23 cellular contexts compared by ENCODE assay signal in genomic region chr4:2732526-2732925, GRCh38. TPM values are rescaled to one million over a fixed set of nuclear protein-coding genes. Genes with fewer than 3 reads are reported as not detected.
DNase-seq lines count a peak whose midpoint lies in the region; ATAC-seq and TF ChIP-seq lines count a peak whose summit lies in the region.
"Had no signal": no experiment of that assay in that cellular context is flagged by ENCODE, and none has a peak within 500 bp of the region (broad histone marks: within the 10 kb centered on the region; RNA-seq: fewer than 3 reads in every experiment).

No MANE protein-coding gene starts in this region.

- CTCF ChIA-PET in activated naive CD4-positive, alpha-beta T cell treated with anti-CD3 and anti-CD28 coated beads for 36 hours (lab: Charles Lee): no interaction called here
- CTCF ChIA-PET in activated naive CD4-positive, alpha-beta T cell treated with anti-CD3 and anti-CD28 coated beads, Interleukin-2, amount 10 ng/mL, durations not matched to agents 7 days and 5 days (lab: Charles Lee): no interaction called here
- CTCF ChIA-PET in HEK293 (lab: Yijun Ruan, JAX): no interaction called here

- H3K4me1 ChIP-seq in HEK293 (ENCODE audit: control insufficient read depth, insufficient read depth, low read length): no peaks in the 10 kb centered on the region
- no peaks in the 10 kb centered on the region for H3K4me1 ChIP-seq in ascending aorta
- H3K4me1 ChIP-seq: A549, adrenal gland, BE2C, Peyer's patch, vagina had no signal

- peaks cover 16% of the 10 kb centered on the region for H3K36me3 Mint-ChIP-seq in activated naive CD4-positive, alpha-beta T cell treated with anti-CD3 and anti-CD28 coated beads for 36 hours (ENCODE audit: low read depth)
- peaks cover 37% of the 10 kb centered on the region for H3K36me3 Mint-ChIP-seq in activated naive CD4-positive, alpha-beta T cell treated with anti-CD3 and anti-CD28 coated beads, Interleukin-2, amount 10 ng/mL, durations not matched to agents 7 days and 5 days
- H3K36me3 Mint-ChIP-seq in endothelial cell (ENCODE audit: low read depth, unreplicated experiment): peaks cover 21% of the 10 kb centered on the region

- H3K4me3 ChIP-seq in HEK293 (ENCODE audit: low read depth, low read length): no peak overlapping the region
- no peak overlapping the region for H3K4me3 ChIP-seq in ascending aorta
- H3K4me3 ChIP-seq: A549, adrenal gland, Peyer's patch, vagina had no signal

- peaks cover 7% of the 10 kb centered on the region for H3K4me1 Mint-ChIP-seq in activated naive CD4-positive, alpha-beta T cell treated with anti-CD3 and anti-CD28 coated beads for 36 hours (ENCODE audit: low read depth)
- no peaks in the 10 kb centered on the region for H3K4me1 Mint-ChIP-seq in activated naive CD4-positive, alpha-beta T cell treated with anti-CD3 and anti-CD28 coated beads, Interleukin-2, amount 10 ng/mL, durations not matched to agents 7 days and 5 days
- peaks cover 4% of the 10 kb centered on the region for H3K4me1 Mint-ChIP-seq in endothelial cell (ENCODE audit: unreplicated experiment)

- H3K27me3 Mint-ChIP-seq in activated naive CD4-positive, alpha-beta T cell treated with anti-CD3 and anti-CD28 coated beads for 36 hours (ENCODE audit: low read depth): no peaks in the 10 kb centered on the region
- H3K27me3 Mint-ChIP-seq in activated naive CD4-positive, alpha-beta T cell treated with anti-CD3 and anti-CD28 coated beads, Interleukin-2, amount 10 ng/mL, durations not matched to agents 7 days and 5 days: no peaks in the 10 kb centered on the region
- H3K27me3 Mint-ChIP-seq in endothelial cell (ENCODE audit: unreplicated experiment): peaks cover 13% of the 10 kb centered on the region
- H3K27me3 Mint-ChIP-seq: activated CD4-positive, alpha-beta T cell treated with anti-CD3 and anti-CD28 coated beads, Interleukin-2, amount 10 ng/mL, durations not matched to agents 24 days and 14 days; activated CD8-positive, alpha-beta memory T cell treated with anti-CD3 and anti-CD28 coated beads, Interleukin-2, amount 10 ng/mL, durations not matched to agents 7 days and 5 days had no signal

- peaks cover 8% of the 10 kb centered on the region for H3K9me3 Mint-ChIP-seq in activated naive CD4-positive, alpha-beta T cell treated with anti-CD3 and anti-CD28 coated beads for 36 hours
- H3K9me3 Mint-ChIP-seq in activated naive CD4-positive, alpha-beta T cell treated with anti-CD3 and anti-CD28 coated beads, Interleukin-2, amount 10 ng/mL, durations not matched to agents 7 days and 5 days: peaks cover 8% of the 10 kb centered on the region
- no peaks in the 10 kb centered on the region for H3K9me3 Mint-ChIP-seq in endothelial cell (ENCODE audit: unreplicated experiment)

- H3K36me3 ChIP-seq in HEK293 (ENCODE audit: control insufficient read depth in 2 of 2, insufficient read depth in 1 of 2, low read length in 2 of 2): peaks cover 0 to 48% of the 10 kb centered on the region in 2 experiments; a peak in 2 of 3 replicates
- H3K36me3 ChIP-seq in ascending aorta: peaks cover 22 to 46% of the 10 kb centered on the region in 2 donors

- no peaks in the 10 kb centered on the region for H3K9me3 ChIP-seq in HEK293 (ENCODE audit: control insufficient read depth, insufficient read depth, low read depth, low read length)
- peaks cover 0 to 16% of the 10 kb centered on the region in 2 donors for H3K9me3 ChIP-seq in ascending aorta
- H3K9me3 ChIP-seq: A549, adrenal gland, BE2C, neutrophil, Peyer's patch, vagina had no signal

- no peak overlapping the region for H3K4me3 Mint-ChIP-seq in activated naive CD4-positive, alpha-beta T cell treated with anti-CD3 and anti-CD28 coated beads for 36 hours
- H3K4me3 Mint-ChIP-seq in activated naive CD4-positive, alpha-beta T cell treated with anti-CD3 and anti-CD28 coated beads, Interleukin-2, amount 10 ng/mL, durations not matched to agents 7 days and 5 days: no peak overlapping the region
- peak overlapping the region; percentile 51 for H3K4me3 Mint-ChIP-seq in endothelial cell (ENCODE audit: unreplicated experiment)
- H3K4me3 Mint-ChIP-seq: activated CD4-positive, alpha-beta T cell treated with anti-CD3 and anti-CD28 coated beads, Interleukin-2, amount 10 ng/mL, durations not matched to agents 24 days and 14 days; activated CD8-positive, alpha-beta memory T cell treated with anti-CD3 and anti-CD28 coated beads, Interleukin-2, amount 10 ng/mL, durations not matched to agents 7 days and 5 days had no signal

- H3K27ac ChIP-seq in HEK293 (ENCODE audit: extremely low read depth, low read depth, low read length): no peak overlapping the region
- H3K27ac ChIP-seq in ascending aorta: no peak overlapping the region
- H3K27ac ChIP-seq: A549, adrenal gland, HL-60, neutrophil, Peyer's patch, vagina had no signal

- ATAC-seq in sciatic nerve: peak; percentile 19
- no peak for ATAC-seq in SK-N-SH treated with all-trans-retinoic acid at 6 μM for 48 hours
- ATAC-seq: activated CD8-positive, alpha-beta memory T cell treated with anti-CD3 and anti-CD28 coated beads, Interleukin-2, amount 10 ng/mL, durations not matched to agents 7 days and 5 days had no signal

- POLR2A ChIA-PET in HEK293 (lab: Yijun Ruan, JAX): no interaction called here

- intact Hi-C loops in activated naive CD4-positive, alpha-beta T cell treated with anti-CD3 and anti-CD28 coated beads for 36 hours (cut with micrococcal nuclease): no loop called here
- intact Hi-C loops in sciatic nerve (cut with DNase I) (no loop called here), ascending aorta (cut with DNase I) (no loop called here)

- peak overlapping the region; percentile 50 for H3K27ac Mint-ChIP-seq in activated naive CD4-positive, alpha-beta T cell treated with anti-CD3 and anti-CD28 coated beads for 36 hours
- H3K27ac Mint-ChIP-seq in activated naive CD4-positive, alpha-beta T cell treated with anti-CD3 and anti-CD28 coated beads, Interleukin-2, amount 10 ng/mL, durations not matched to agents 7 days and 5 days: no peak overlapping the region
- H3K27ac Mint-ChIP-seq in endothelial cell (ENCODE audit: unreplicated experiment): no peak overlapping the region
- H3K27ac Mint-ChIP-seq: activated CD4-positive, alpha-beta T cell treated with anti-CD3 and anti-CD28 coated beads, Interleukin-2, amount 10 ng/mL, durations not matched to agents 24 days and 14 days; activated CD8-positive, alpha-beta memory T cell treated with anti-CD3 and anti-CD28 coated beads, Interleukin-2, amount 10 ng/mL, durations not matched to agents 7 days and 5 days had no signal

- no peak for DNase-seq in activated naive CD4-positive, alpha-beta T cell treated with anti-CD3 and anti-CD28 coated beads for 36 hours
- DNase-seq in activated naive CD4-positive, alpha-beta T cell treated with anti-CD3 and anti-CD28 coated beads, Interleukin-2, amount 10 ng/mL, durations not matched to agents 7 days and 5 days: no peak
- no peak for DNase-seq in endothelial cell (ENCODE audit: low spot score)
- DNase-seq in sciatic nerve (ENCODE audit: low spot score): no peak
- no peak for DNase-seq in ascending aorta (ENCODE audit: low spot score in 2 of 2)
- no peak for DNase-seq in stimulated activated CD4-positive, alpha-beta T cell treated with anti-CD3 and anti-CD28 coated beads, Interleukin-4, amount 100 ng/mL, for 4 hours
- DNase-seq: activated CD4-positive, alpha-beta T cell treated with anti-CD3 and anti-CD28 coated beads, Interleukin-2, amount 10 ng/mL, durations not matched to agents 24 days and 14 days; activated CD8-positive, alpha-beta memory T cell treated with anti-CD3 and anti-CD28 coated beads, Interleukin-2, amount 10 ng/mL, durations not matched to agents 7 days and 5 days; BE2C; dermis blood vessel endothelial cell; DND-41; islet precursor cell; NCI-H1694; NCI-H2171; NCI-H524 treated with DMSO at 0.1 percent for 48 hours; Peyer's patch had no signal

- TF ChIP-seq CTCF in HEK293 (tag by site-specific recombination; IDR thresholded peaks at IDR 0.05): no peak
- TF ChIP-seq CTCF in endothelial cell (IDR thresholded peaks at IDR 0.05; ENCODE audit: unreplicated experiment): no peak
- TF ChIP-seq CTCF in ascending aorta (IDR thresholded peaks at IDR 0.05): no peak

- no peaks in the 10 kb centered on the region for H3K27me3 ChIP-seq in ascending aorta
- H3K27me3 ChIP-seq: adrenal gland, BE2C, neutrophil, Peyer's patch, vagina had no signal

TF ChIP-seq in HEK293, 187 proteins besides CTCF, POLR2A, EP300 and RAD21:
- TF ChIP-seq ZNF449 (tag by site-specific recombination; IDR thresholded peaks at IDR 0.05) (no peak), ZNF16 (tag by site-specific recombination; IDR thresholded peaks at IDR 0.05; ENCODE audit: low read depth) (peak; percentile 30; the same call in 1 of the 2 replicates)

TF ChIP-seq in SK-N-SH treated with all-trans-retinoic acid at 6 μM for 48 hours, 23 proteins besides CTCF, POLR2A, EP300 and RAD21:
- no peak for TF ChIP-seq PATZ1 (CRISPR knock-in tag; IDR thresholded peaks at IDR 0.05; ENCODE audit: borderline replicate concordance)
- TF ChIP-seq PPARA (CRISPR knock-in tag; IDR thresholded peaks at IDR 0.05; ENCODE audit: borderline replicate concordance): no peak

RNA-seq across cellular contexts. Expression of gene TNIP2, which starts 23.6 kb away (rescaled TPM):
- 10 to 100 TPM; 54.2 to 55.0 TPM for total RNA-seq in activated naive CD4-positive, alpha-beta T cell treated with anti-CD3 and anti-CD28 coated beads for 36 hours
- total RNA-seq in endothelial cell (ENCODE audit: unreplicated experiment) (29.3 TPM), sciatic nerve (34.9 TPM), ascending aorta (65.6 TPM)
